In the genomic region with DNA sequence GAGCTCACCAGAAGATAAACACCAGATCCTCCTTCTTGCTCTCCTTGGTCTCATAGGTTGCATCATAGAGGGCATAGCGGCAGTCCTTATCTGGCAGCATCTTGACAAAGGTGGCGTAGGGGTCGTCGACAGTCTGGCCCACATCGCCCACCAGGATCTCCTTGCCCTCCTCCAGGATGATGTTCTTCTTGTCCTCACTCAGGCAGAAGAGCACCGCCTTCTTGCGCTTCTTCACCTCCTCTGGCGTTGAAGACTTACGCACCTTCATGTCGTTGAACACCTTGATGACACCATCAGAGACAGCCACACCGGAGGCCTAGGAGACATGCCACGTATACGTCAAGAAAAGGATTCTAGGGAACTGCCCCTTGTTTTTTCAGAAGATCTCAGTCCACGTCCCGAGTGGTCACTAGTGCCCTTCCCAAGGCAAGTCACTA, we compare ENCODE assay signal across 9 cellular contexts. TPM values are rescaled to one million over a fixed set of nuclear protein-coding genes. Genes with fewer than 3 reads are reported as not detected.
DNase-seq lines count a peak whose midpoint lies in the region; TF ChIP-seq lines count a peak whose summit lies in the region.
"Had no signal": no experiment of that assay in that cellular context is flagged by ENCODE, and none has a peak within 500 bp of the region (broad histone marks: within the 10 kb centered on the region; RNA-seq: fewer than 3 reads in every experiment).

No MANE protein-coding gene starts in this region.

- H3K4me3 ChIP-seq in AG04450 (ENCODE audit: low read depth, low read length) (peak overlapping the region; percentile 93), HUES6 (ENCODE audit: low read depth, low read length) (peak overlapping the region; percentile 92), mucosa of stomach (ENCODE audit: low read length) (peak overlapping the region; percentile 68)

- CTCF ChIA-PET in AG04450 (lab: Charles Lee) = no interaction called here

- H3K9ac ChIP-seq in HUES6 (ENCODE audit: low read length) = peak overlapping the region; percentile 99
- peak overlapping the region; percentile 82 for H3K9ac ChIP-seq in mucosa of stomach (ENCODE audit: low read length)

- peak overlapping the region; percentile 91 to 96 (median 94) for H3K4me3 Mint-ChIP-seq in brain

- peaks cover 40% of the 10 kb centered on the region for H3K4me1 Mint-ChIP-seq in brain

- peaks cover 22% of the 10 kb centered on the region for H3K27me3 Mint-ChIP-seq in brain

- H3K27me3 ChIP-seq in AG04450 (ENCODE audit: control insufficient read depth, insufficient read depth, low read length) = no peaks in the 10 kb centered on the region
- no peaks in the 10 kb centered on the region for H3K27me3 ChIP-seq in HUES6 (ENCODE audit: control insufficient read depth, insufficient read depth, low read length)
- H3K27me3 ChIP-seq in mucosa of stomach (ENCODE audit: control insufficient read depth, insufficient read depth, low read length) = no peaks in the 10 kb centered on the region
- H3K27me3 ChIP-seq: pancreas had no signal

- DNase-seq in AG04450 (ENCODE audit: low read depth, low spot score) (no peak), KG1 (lab: John Stamatoyannopoulos, UW) (no peak), hypothalamus (lab: John Stamatoyannopoulos, UW) (no peak), NCI-H526 treated with DMSO at 0.1 percent for 48 hours (lab: John Stamatoyannopoulos, UW) (no peak)
- no peak for DNase-seq in activated CD4-positive, alpha-beta T cell treated with anti-CD3 and anti-CD28 coated beads, Interleukin-2, amount 50 U/mL, for 4 hours

- POLR2A ChIA-PET in AG04450 (lab: Yijun Ruan, JAX) = no interaction called here

- H3K36me3 ChIP-seq in HUES6 (ENCODE audit: control insufficient read depth, insufficient read depth, low read length) (peaks cover 54% of the 10 kb centered on the region), mucosa of stomach (ENCODE audit: control insufficient read depth, insufficient read depth, low read length) (peaks cover 46% of the 10 kb centered on the region)

- H3K9me3 Mint-ChIP-seq in brain = peaks cover 0 to 3% (median 0%) of the 10 kb centered on the region in 5 experiments

- H3K27ac ChIP-seq in AG04450 (ENCODE audit: low read depth, low read length) (no peak overlapping the region), HUES6 (ENCODE audit: low read depth, low read length) (no peak overlapping the region)

- peaks cover 50% of the 10 kb centered on the region for H3K36me3 Mint-ChIP-seq in brain

- H3K4me1 ChIP-seq in HUES6 (ENCODE audit: control insufficient read depth, insufficient read depth, low read length) (0 out of 2 replicates have a peak, but pooled peaks cover 5% of the 10 kb centered on the region), mucosa of stomach (ENCODE audit: control insufficient read depth, insufficient read depth, low read length) (peaks cover 62% of the 10 kb centered on the region)

- H3K27ac Mint-ChIP-seq in brain = peak overlapping the region; percentile 73 to 95 (median 91)

- TF ChIP-seq CTCF in AG04450 (IDR thresholded peaks at IDR 0.05; ENCODE audit: low read depth, low read length) = no peak
- TF ChIP-seq CTCF in brain (conservative IDR thresholded peaks at IDR 0.05) = no peak

- H3K9me3 ChIP-seq in AG04450 (ENCODE audit: control insufficient read depth, insufficient read depth, low read length) (peaks cover 16% of the 10 kb centered on the region; the same call in 1 of the 2 replicates), HUES6 (ENCODE audit: control insufficient read depth, insufficient read depth, low read depth, low read length) (peaks cover 4% of the 10 kb centered on the region; the same call in 1 of the 2 replicates), mucosa of stomach (ENCODE audit: control insufficient read depth, low read length) (peaks cover 5% of the 10 kb centered on the region)
- H3K9me3 ChIP-seq: pancreas had no signal

RNA-seq across cellular contexts. Expression of gene CFL1, which starts 2.0 kb away (rescaled TPM):
- polyA plus RNA-seq in AG04450 (2011; rRNA removed) (1,553 and 1,822 TPM in 2 replicates), brain (ENCODE audit: insufficient read depth, low read depth, low replicate concordance) (2,437 TPM)
- polyA minus RNA-seq in AG04450 (2011; rRNA and poly(A)+ RNA removed) = 2,126 and 2,698 TPM in 2 replicates

RNA-seq across cellular contexts. Expression of gene MUS81, which starts 4.3 kb away (rescaled TPM):
- polyA plus RNA-seq in AG04450 (2011; rRNA removed) = 23.8 and 27.5 TPM in 2 replicates
- 23.4 and 28.7 TPM in 2 replicates for polyA minus RNA-seq in AG04450 (2011; rRNA and poly(A)+ RNA removed)
- 41.7 TPM for polyA plus RNA-seq in brain (ENCODE audit: insufficient read depth, low read depth, low replicate concordance)

RNA-seq across cellular contexts. Expression of gene EFEMP2, which starts 16.7 kb away (rescaled TPM):
- polyA plus RNA-seq in AG04450 (2011; rRNA removed) (190 and 279 TPM in 2 replicates), brain (ENCODE audit: insufficient read depth, low read depth, low replicate concordance) (17.1 TPM)
- polyA minus RNA-seq in AG04450 (2011; rRNA and poly(A)+ RNA removed) = 72.8 and 112 TPM in 2 replicates

RNA-seq across cellular contexts. Expression of gene SNX32, which starts 22.2 kb away (rescaled TPM):
- polyA plus RNA-seq in AG04450 (2011; rRNA removed) (0.30 and 0.57 TPM in 2 replicates), brain (ENCODE audit: insufficient read depth, low read depth, low replicate concordance) (3.6 TPM)
- 0.46 and 0.65 TPM in 2 replicates for polyA minus RNA-seq in AG04450 (2011; rRNA and poly(A)+ RNA removed)

RNA-seq across cellular contexts. Expression of gene CTSW, which starts 23.7 kb away (rescaled TPM):
- polyA plus RNA-seq in AG04450 (2011; rRNA removed) (not detected in 2 replicates), brain (ENCODE audit: insufficient read depth, low read depth, low replicate concordance) (0.76 TPM)
- 0.55 TPM in 1 of 2 replicates, not detected in the other for polyA minus RNA-seq in AG04450 (2011; rRNA and poly(A)+ RNA removed)

Comparison
In these comparisons a context has a peak if more than half of its experiments do, and no peak if none do; other contexts are left out.
1. RNA of gene EFEMP2, which starts 16.7 kb away (polyA plus RNA-seq): 190 to 279 TPM in AG04450; 17.1 TPM in brain (single experiment); every median in the first group is over 10 times any median in the second.
2. Peak in every context shown above with its lines, with median percentiles within 50 percentile points of each other: H3K4me3 ChIP-seq.